ENCODE assay signal across 25 cellular contexts in the genomic region with DNA sequence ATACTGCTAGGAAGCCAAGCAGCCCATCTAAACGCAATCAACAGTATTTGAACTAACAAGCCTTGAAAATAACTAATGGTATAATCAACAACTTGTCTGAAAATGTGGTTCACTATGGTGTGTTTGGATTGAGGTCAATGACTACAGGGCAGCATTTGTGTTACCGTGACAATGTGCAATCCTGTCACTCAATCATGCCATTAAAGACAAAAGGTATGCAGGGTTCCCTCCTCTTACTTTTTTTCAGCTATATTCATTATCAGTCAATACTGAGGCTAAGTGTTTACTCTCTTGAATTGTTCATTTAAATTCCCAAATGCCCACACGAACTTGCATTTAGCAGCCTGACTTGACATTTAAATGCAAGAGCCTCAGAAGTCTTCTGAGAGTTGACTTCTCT.
DNase-seq lines count a peak whose midpoint lies in the region; ATAC-seq and TF ChIP-seq lines count a peak whose summit lies in the region.
"Had no signal": no experiment of that assay in that cellular context is flagged by ENCODE, and none has a peak within 500 bp of the region (broad histone marks: within the 10 kb centered on the region; RNA-seq: fewer than 3 reads in every experiment).

No MANE protein-coding gene starts in this region.

- peaks cover 22% of the 10 kb centered on the region; the same call in 2 of the 3 replicates for H3K4me1 Mint-ChIP-seq in GM23338
- no peaks in the 10 kb centered on the region for H3K4me1 Mint-ChIP-seq in naive thymus-derived CD8-positive, alpha-beta T cell
- H3K4me1 Mint-ChIP-seq in stimulated activated naive B cell treated with anti-CD40 and anti-IgM and Interleukin-4, amounts not matched to agents 10 μg/mL and 1 μg/mL and 100 μg/mL, for 72 hours = no peaks in the 10 kb centered on the region
- H3K4me1 Mint-ChIP-seq: CD4-positive, alpha-beta memory T cell had no signal

- in situ Hi-C loops in ACHN (cut with HindIII; ENCODE audit: low pct_ligation_motif_present, low pct_unique_long_range_greater_than_20kb, low sequenced_read_pairs) = no loop called here

- no peaks in the 10 kb centered on the region for H4K20me1 ChIP-seq in GM23338 (replicated peaks; ENCODE audit: insufficient read depth)
- H4K20me1 ChIP-seq: BLaER1 treated with 17β-estradiol and CSF1 and Interleukin-3, amounts not matched to agents 10 nM and 100 nM had no signal

- H3K4me3 ChIP-seq in GM23338 (no peak overlapping the region), neuronal stem cell (ENCODE audit: low read length in 2 of 2) (no peak overlapping the region)
- H3K4me3 ChIP-seq in effector memory CD4-positive, alpha-beta T cell (ENCODE audit: insufficient read depth, low read depth, low read length, poor library complexity, severe bottlenecking) = no peak overlapping the region
- H3K4me3 ChIP-seq: BLaER1 treated with 17β-estradiol and CSF1 and Interleukin-3, amounts not matched to agents 10 nM and 100 nM; K562 had no signal

- no peaks in the 10 kb centered on the region for H3K79me1 ChIP-seq in neuronal stem cell (ENCODE audit: low read depth, low read length)

- no CpG with 5 or more reads among the region's 3 CpGs for WGBS in neuronal stem cell (ENCODE audit: extremely low coverage in 2 of 2, insufficient read length in 2 of 2, insufficient replicate concordance in 1 of 2), 2 donors

- H3K27ac Mint-ChIP-seq in GM23338 = no peak overlapping the region
- H3K27ac Mint-ChIP-seq in naive thymus-derived CD8-positive, alpha-beta T cell = no peak overlapping the region
- no peak overlapping the region for H3K27ac Mint-ChIP-seq in stimulated activated naive B cell treated with anti-CD40 and anti-IgM and Interleukin-4, amounts not matched to agents 10 μg/mL and 1 μg/mL and 100 μg/mL, for 72 hours
- H3K27ac Mint-ChIP-seq: CD4-positive, alpha-beta memory T cell; HFFc6 had no signal

- H3K4me2 ChIP-seq in GM23338 (0 out of 2 replicates have a peak overlapping the region, but pooled peaks have one; percentile 7), neuronal stem cell (ENCODE audit: insufficient read depth, low read length, poor library complexity, severe bottlenecking) (no peak overlapping the region)
- H3K4me2 ChIP-seq: BLaER1 treated with 17β-estradiol and CSF1 and Interleukin-3, amounts not matched to agents 10 nM and 100 nM had no signal

- H3K9ac ChIP-seq in neuronal stem cell (ENCODE audit: low read depth, low read length, poor library complexity) = no peak overlapping the region
- H3K9ac ChIP-seq: BLaER1 treated with 17β-estradiol and CSF1 and Interleukin-3, amounts not matched to agents 10 nM and 100 nM had no signal

- DNase-seq in ACHN (peak; percentile 22), GM23338 (ENCODE audit: low spot score) (peak; percentile 28), NCI-H69 (lab: John Stamatoyannopoulos, UW) (peak; percentile 12), neuronal stem cell (ENCODE audit: low spot score) (peak; percentile 20)
- DNase-seq in effector memory CD4-positive, alpha-beta T cell = no peak
- DNase-seq in naive thymus-derived CD8-positive, alpha-beta T cell = no peak
- DNase-seq in stimulated activated naive B cell treated with anti-CD40 and anti-IgM and Interleukin-4, amounts not matched to agents 10 μg/mL and 1 μg/mL and 100 μg/mL, for 72 hours = no peak
- DNase-seq: AML-193; CD4-positive, alpha-beta memory T cell; COR-L47; DMS 273 treated with DMSO at 0.1 percent for 48 hours; DND-41; H9; HFFc6; Kasumi-1; NCI-H1105; NCI-H146; NCI-H2029; NCI-H524; SHP77; T-helper 1 cell had no signal

- H3K36me3 Mint-ChIP-seq in GM23338 (ENCODE audit: low read depth) = no peaks in the 10 kb centered on the region
- H3K36me3 Mint-ChIP-seq in naive thymus-derived CD8-positive, alpha-beta T cell = no peaks in the 10 kb centered on the region
- no peaks in the 10 kb centered on the region for H3K36me3 Mint-ChIP-seq in stimulated activated naive B cell treated with anti-CD40 and anti-IgM and Interleukin-4, amounts not matched to agents 10 μg/mL and 1 μg/mL and 100 μg/mL, for 72 hours
- H3K36me3 Mint-ChIP-seq: CD4-positive, alpha-beta memory T cell had no signal

- peak; percentile 29; the same call in 1 of the 3 replicates for ATAC-seq in GM23338
- ATAC-seq in naive thymus-derived CD8-positive, alpha-beta T cell = no peak
- ATAC-seq in stimulated activated naive B cell treated with anti-CD40 and anti-IgM and Interleukin-4, amounts not matched to agents 10 μg/mL and 1 μg/mL and 100 μg/mL, for 72 hours (replicated peaks) = no peak
- ATAC-seq: K562, Panc1 had no signal

- H3K9me2 ChIP-seq in GM23338 (ENCODE audit: insufficient read depth) = no peaks in the 10 kb centered on the region

- peaks cover 31% of the 10 kb centered on the region for H3K4me1 ChIP-seq in GM23338 (ENCODE audit: insufficient read depth)
- peaks cover 0 to 9% of the 10 kb centered on the region in 2 donors for H3K4me1 ChIP-seq in neuronal stem cell (ENCODE audit: control insufficient read depth in 2 of 2, insufficient read depth in 1 of 2, low read depth in 1 of 2, low read length in 2 of 2)
- H3K4me1 ChIP-seq in effector memory CD4-positive, alpha-beta T cell (ENCODE audit: control insufficient read depth, insufficient read depth, low read length, poor library complexity, severe bottlenecking) = no peaks in the 10 kb centered on the region
- H3K4me1 ChIP-seq: BLaER1 treated with 17β-estradiol and CSF1 and Interleukin-3, amounts not matched to agents 10 nM and 100 nM had no signal

- H3K27ac ChIP-seq in GM23338 (ENCODE audit: low read depth) (no peak overlapping the region), neuronal stem cell (replicated peaks; ENCODE audit: low read length) (no peak overlapping the region)
- no peak overlapping the region for H3K27ac ChIP-seq in effector memory CD4-positive, alpha-beta T cell (ENCODE audit: insufficient read depth, low read length, poor library complexity, severe bottlenecking)
- H3K27ac ChIP-seq: BLaER1 treated with 17β-estradiol and CSF1 and Interleukin-3, amounts not matched to agents 10 nM and 100 nM; RWPE1 had no signal

- H3K27me3 Mint-ChIP-seq in GM23338 (ENCODE audit: insufficient read depth, low read depth, poor library complexity) = no peaks in the 10 kb centered on the region
- H3K27me3 Mint-ChIP-seq in naive thymus-derived CD8-positive, alpha-beta T cell = no peaks in the 10 kb centered on the region
- H3K27me3 Mint-ChIP-seq in stimulated activated naive B cell treated with anti-CD40 and anti-IgM and Interleukin-4, amounts not matched to agents 10 μg/mL and 1 μg/mL and 100 μg/mL, for 72 hours = no peaks in the 10 kb centered on the region
- H3K27me3 Mint-ChIP-seq: CD4-positive, alpha-beta memory T cell had no signal

- H3K14ac ChIP-seq in neuronal stem cell (ENCODE audit: low read length) = no peak overlapping the region

- no peak overlapping the region for H3K18ac ChIP-seq in neuronal stem cell (ENCODE audit: low read length)

- H4K91ac ChIP-seq in neuronal stem cell (ENCODE audit: low read depth, low read length, poor library complexity) = no peak overlapping the region

- no peak overlapping the region for H2BK15ac ChIP-seq in neuronal stem cell (ENCODE audit: low read length)

- no peak overlapping the region for H2BK12ac ChIP-seq in neuronal stem cell (ENCODE audit: low read length)

- no peak overlapping the region for H2AK5ac ChIP-seq in neuronal stem cell (ENCODE audit: low read depth, low read length)

- TF ChIP-seq CTCF in GM23338 (conservative IDR thresholded peaks at IDR 0.05; ENCODE audit: low read depth in 2 of 2) = no peak

- no peak overlapping the region for H3K4me3 Mint-ChIP-seq in GM23338
- no peak overlapping the region for H3K4me3 Mint-ChIP-seq in naive thymus-derived CD8-positive, alpha-beta T cell
- no peak overlapping the region for H3K4me3 Mint-ChIP-seq in stimulated activated naive B cell treated with anti-CD40 and anti-IgM and Interleukin-4, amounts not matched to agents 10 μg/mL and 1 μg/mL and 100 μg/mL, for 72 hours
- H3K4me3 Mint-ChIP-seq: CD4-positive, alpha-beta memory T cell; H9; HFFc6 had no signal

- H3K79me2 ChIP-seq in GM23338 (replicated peaks; ENCODE audit: insufficient read depth) = no peaks in the 10 kb centered on the region

- H3K36me3 ChIP-seq in GM23338 (ENCODE audit: insufficient read depth) = no peaks in the 10 kb centered on the region
- H3K36me3 ChIP-seq in neuronal stem cell (replicated peaks in 1 of 2; ENCODE audit: control insufficient read depth in 2 of 2, insufficient read depth in 2 of 2, low read length in 2 of 2) = no peaks in the 10 kb centered on the region
- H3K36me3 ChIP-seq in effector memory CD4-positive, alpha-beta T cell (ENCODE audit: control insufficient read depth, insufficient read depth, low read length) = no peaks in the 10 kb centered on the region
- H3K36me3 ChIP-seq: BLaER1 treated with 17β-estradiol and CSF1 and Interleukin-3, amounts not matched to agents 10 nM and 100 nM had no signal

- no peaks in the 10 kb centered on the region for H3K9me3 Mint-ChIP-seq in GM23338
- no peaks in the 10 kb centered on the region for H3K9me3 Mint-ChIP-seq in naive thymus-derived CD8-positive, alpha-beta T cell
- no peaks in the 10 kb centered on the region for H3K9me3 Mint-ChIP-seq in stimulated activated naive B cell treated with anti-CD40 and anti-IgM and Interleukin-4, amounts not matched to agents 10 μg/mL and 1 μg/mL and 100 μg/mL, for 72 hours
- H3K9me3 Mint-ChIP-seq: H9 had no signal

- POLR2A ChIA-PET in naive thymus-derived CD8-positive, alpha-beta T cell (lab: Charles Lee) = no interaction called here

- no peak overlapping the region for H2BK120ac ChIP-seq in neuronal stem cell (ENCODE audit: low read depth, low read length)

- no peaks in the 10 kb centered on the region for H3K9me3 ChIP-seq in neuronal stem cell (replicated peaks in 1 of 2; ENCODE audit: control insufficient read depth in 2 of 2, insufficient read depth in 1 of 2, low read depth in 1 of 2, low read length in 2 of 2)
- no peaks in the 10 kb centered on the region for H3K9me3 ChIP-seq in effector memory CD4-positive, alpha-beta T cell (ENCODE audit: control insufficient read depth, low read length)
- H3K9me3 ChIP-seq: BLaER1 treated with 17β-estradiol and CSF1 and Interleukin-3, amounts not matched to agents 10 nM and 100 nM had no signal

- H2AFZ ChIP-seq in GM23338 (no peak overlapping the region), neuronal stem cell (ENCODE audit: low read length) (no peak overlapping the region)

- H3K23ac ChIP-seq in neuronal stem cell (ENCODE audit: low read depth, low read length, poor library complexity) = no peak overlapping the region

- H3K27me3 ChIP-seq in GM23338 (ENCODE audit: insufficient read depth) = no peaks in the 10 kb centered on the region
- H3K27me3 ChIP-seq in neuronal stem cell (ENCODE audit: control insufficient read depth in 3 of 3, insufficient read depth in 3 of 3, low read depth in 1 of 3, low read length in 3 of 3) = no peaks in the 10 kb centered on the region
- H3K27me3 ChIP-seq in effector memory CD4-positive, alpha-beta T cell (replicated peaks; ENCODE audit: control insufficient read depth, insufficient read depth, low read length, poor library complexity, severe bottlenecking) = no peaks in the 10 kb centered on the region
- H3K27me3 ChIP-seq: BLaER1 treated with 17β-estradiol and CSF1 and Interleukin-3, amounts not matched to agents 10 nM and 100 nM had no signal

- H4K8ac ChIP-seq in neuronal stem cell (ENCODE audit: low read depth, low read length) = no peak overlapping the region

- H3K4ac ChIP-seq in neuronal stem cell (ENCODE audit: low read length) = no peak overlapping the region

- H3F3A ChIP-seq in GM23338 (replicated peaks; ENCODE audit: low read depth) = no peaks in the 10 kb centered on the region

- H2BK5ac ChIP-seq in neuronal stem cell (ENCODE audit: low read length) = no peak overlapping the region

Comparison
In these comparisons a context has a peak if more than half of its experiments do, and no peak if none do; other contexts are left out.
1. DNase-seq: peak in ACHN (single experiment), GM23338 (single experiment), NCI-H69 (single experiment) and neuronal stem cell (single experiment); none in effector memory CD4-positive, alpha-beta T cell (0 of 3), naive thymus-derived CD8-positive, alpha-beta T cell (0 of 10) and stimulated activated naive B cell treated with anti-CD40 and anti-IgM and Interleukin-4, amounts not matched to agents 10 μg/mL and 1 μg/mL and 100 μg/mL, for 72 hours (single experiment).